9 cellular contexts compared by ENCODE assay signal in genomic region chr19:9945319-9945966, GRCh38. TPM values are rescaled to one million over a fixed set of nuclear protein-coding genes. Genes with fewer than 3 reads are reported as not detected.
DNase-seq lines count a peak whose midpoint lies in the region; ATAC-seq, FAIRE-seq and TF ChIP-seq lines count a peak whose summit lies in the region.
"Had no signal": no experiment of that assay in that cellular context is flagged by ENCODE, and none has a peak within 500 bp of the region (broad histone marks: within the 10 kb centered on the region; RNA-seq: fewer than 3 reads in every experiment).

No MANE protein-coding gene starts in this region.

- H3K18ac ChIP-seq in mesendoderm (ENCODE audit: low read length) = no peak overlapping the region

- H3K4me2 ChIP-seq in endothelial cell of umbilical vein (ENCODE audit: insufficient read depth, low read length) (no peak overlapping the region), mesendoderm (ENCODE audit: low read length) (no peak overlapping the region)

- H3K79me1 ChIP-seq in mesendoderm (ENCODE audit: low read length) = no peaks in the 10 kb centered on the region

- intact Hi-C loops in endothelial cell of umbilical vein (cut with micrococcal nuclease) = no loop called here
- intact Hi-C loops in vagina (cut with DNase I) = no loop called here

- no peak overlapping the region for H3K4me3 ChIP-seq in endothelial cell of umbilical vein (replicated peaks in 1 of 3; ENCODE audit: insufficient read depth in 1 of 3, low read depth in 1 of 3, low read length in 3 of 3)
- no peak overlapping the region for H3K4me3 ChIP-seq in mesendoderm (ENCODE audit: low read length)
- peak overlapping the region in 1 of 2 donors; percentile 0 for H3K4me3 ChIP-seq in vagina

- 100% methylated on average over 1 of the region's 18 CpGs for WGBS in mesendoderm (ENCODE audit: extremely low coverage, insufficient coverage, low lambda C conversion rate)

- H4K5ac ChIP-seq in mesendoderm (ENCODE audit: low read length) = no peak overlapping the region

- H3K9me1 ChIP-seq in endothelial cell of umbilical vein (replicated peaks; ENCODE audit: control insufficient read depth, extremely low read depth, insufficient read depth, low read length) = no peaks in the 10 kb centered on the region

- no peak overlapping the region for H2AFZ ChIP-seq in endothelial cell of umbilical vein (ENCODE audit: low read depth, low read length)

- H3K79me2 ChIP-seq in endothelial cell of umbilical vein (ENCODE audit: control insufficient read depth, insufficient read depth, low read length) (no peaks in the 10 kb centered on the region), mesendoderm (ENCODE audit: control insufficient read depth, insufficient read depth, low read length) (no peaks in the 10 kb centered on the region)

- no peak overlapping the region for H3K23ac ChIP-seq in mesendoderm (ENCODE audit: low read length)

- no peaks in the 10 kb centered on the region for H4K20me1 ChIP-seq in endothelial cell of umbilical vein (replicated peaks; ENCODE audit: control insufficient read depth, extremely low read depth, insufficient read depth, low read length)

- no peak overlapping the region for H2AK5ac ChIP-seq in mesendoderm (ENCODE audit: low read length)

- H3K27me3 ChIP-seq in endothelial cell of umbilical vein (ENCODE audit: control insufficient read depth in 2 of 2, insufficient read depth in 2 of 2, low read length in 2 of 2) (no peaks in the 10 kb centered on the region), mesendoderm (ENCODE audit: insufficient read depth, low read length, poor library complexity) (no peaks in the 10 kb centered on the region), vagina (no peaks in the 10 kb centered on the region)

- H3K36me3 ChIP-seq in endothelial cell of umbilical vein (ENCODE audit: control insufficient read depth in 2 of 2, extremely low read depth in 1 of 2, insufficient read depth in 2 of 2, low read length in 2 of 2) = no peaks in the 10 kb centered on the region
- no peaks in the 10 kb centered on the region for H3K36me3 ChIP-seq in mesendoderm (ENCODE audit: control insufficient read depth, insufficient read depth, low read length)
- H3K36me3 ChIP-seq in vagina = no peaks in the 10 kb centered on the region

- ATAC-seq in HG02885 (IDR thresholded peaks at IDR 0.05; ENCODE audit: poor library complexity, unreplicated experiment) (no peak), GM19452 (IDR thresholded peaks at IDR 0.05; ENCODE audit: unreplicated experiment) (no peak)

- H3K4ac ChIP-seq in mesendoderm (ENCODE audit: low read depth, low read length) = no peak overlapping the region

- FAIRE-seq in endothelial cell of umbilical vein (lab: Jason Lieb, UNC) = no peak

- CTCF ChIA-PET in endothelial cell of umbilical vein (lab: Charles Lee) = interaction anchor here (0.6 to 2.5 kb wide), 4 partner anchors 17 to 82 kb away, joined by 3 to 9 read pairs (median 6); no protein-coding TSS in a partner anchor

- no peaks in the 10 kb centered on the region for H3K9me3 ChIP-seq in endothelial cell of umbilical vein (replicated peaks; ENCODE audit: control insufficient read depth, insufficient read depth, low read length)
- H3K9me3 ChIP-seq in vagina = no peaks in the 10 kb centered on the region

- no peak for TF ChIP-seq POLR2A in endothelial cell of umbilical vein (IDR thresholded peaks at IDR 0.05; ENCODE audit: low read depth, low read length)
- TF ChIP-seq POLR2A in vagina (IDR thresholded peaks at IDR 0.05) = no peak

- H3K4me1 ChIP-seq in endothelial cell of umbilical vein (ENCODE audit: control insufficient read depth, extremely low read depth, insufficient read depth, low read length) (no peaks in the 10 kb centered on the region), mesendoderm (ENCODE audit: control insufficient read depth, low read depth, low read length) (no peaks in the 10 kb centered on the region), vagina (peaks cover 29% of the 10 kb centered on the region)

- H3K56ac ChIP-seq in mesendoderm (ENCODE audit: low read length) = peak overlapping the region; percentile 25

- H2BK120ac ChIP-seq in mesendoderm (ENCODE audit: low read depth, low read length) = no peak overlapping the region

- no peak overlapping the region for H2BK15ac ChIP-seq in mesendoderm (replicated peaks; ENCODE audit: low read depth)

- dilution Hi-C loops in endothelial cell of umbilical vein (cut with MboI; ENCODE audit: extremely low pct_ligation_motif_present, low sequenced_read_pairs) = no loop called here

- H2BK5ac ChIP-seq in mesendoderm (ENCODE audit: low read length) = no peak overlapping the region

- POLR2A ChIA-PET in endothelial cell of umbilical vein (lab: Charles Lee) = no interaction called here

- H3K27ac ChIP-seq in endothelial cell of umbilical vein (ENCODE audit: insufficient read depth, low read depth, low read length) = no peak overlapping the region
- no peak overlapping the region for H3K27ac ChIP-seq in mesendoderm (ENCODE audit: low read depth, low read length)
- peak overlapping the region; percentile 66 for H3K27ac ChIP-seq in vagina
- H3K27ac ChIP-seq: 22Rv1 had no signal

- H3K9ac ChIP-seq in endothelial cell of umbilical vein (replicated peaks; ENCODE audit: extremely low read depth, insufficient read depth, low read length) (no peak overlapping the region), mesendoderm (ENCODE audit: low read length) (no peak overlapping the region)

- no TSS peak for BruUV-seq in endothelial cell of umbilical vein (replicated peaks; lab: Mats Ljungman, UMichigan)

- DNase-seq in DMS53 (lab: John Stamatoyannopoulos, UW) (peak; percentile 19), DMS53 treated with DMSO at 0.1 percent for 48 hours (lab: John Stamatoyannopoulos, UW; ENCODE audit: unreplicated experiment) (no peak), endothelial cell of umbilical vein (ENCODE audit: low read depth, low spot score) (peak; percentile 7), mesendoderm (peak; percentile 51), vagina (ENCODE audit: extremely low spot score in 2 of 2) (peak in 1 of 2 donors; percentile 97), NCI-H1092 (lab: John Stamatoyannopoulos, UW) (no peak)

- H4K8ac ChIP-seq in mesendoderm (ENCODE audit: low read depth, low read length) = no peak overlapping the region

- TF ChIP-seq CTCF in endothelial cell of umbilical vein (IDR thresholded peaks at IDR 0.05; ENCODE audit: extremely low read depth in 1 of 2, insufficient read depth in 1 of 2, low read depth in 1 of 2, low read length in 2 of 2) = no peak
- no peak for TF ChIP-seq CTCF in vagina (IDR thresholded peaks at IDR 0.05)

TF ChIP-seq in endothelial cell of umbilical vein, 7 proteins besides CTCF, POLR2A, EP300 and RAD21:
- TF ChIP-seq POLR2AphosphoS5 (IDR thresholded peaks at IDR 0.05; ENCODE audit: insufficient read depth, low read depth, low read length) = no peak
- no peak for TF ChIP-seq MAX (IDR thresholded peaks at IDR 0.05; ENCODE audit: insufficient read depth, insufficient read length)
- no peak for TF ChIP-seq EZH2 (IDR thresholded peaks at IDR 0.05; ENCODE audit: borderline replicate concordance, low read depth, low read length, severe bottlenecking)
- TF ChIP-seq JUN (IDR thresholded peaks at IDR 0.05; ENCODE audit: borderline replicate concordance, insufficient read depth, insufficient read length, low read depth) = no peak
- TF ChIP-seq GATA2 (IDR thresholded peaks at IDR 0.05; ENCODE audit: insufficient read depth, insufficient read length, low read depth, low read length) = no peak

RNA-seq across cellular contexts. Expression of gene OLFM2, which starts 9.1 kb away (rescaled TPM):
- 0.74 and 0.91 TPM in 2 replicates for total RNA-seq in endothelial cell of umbilical vein
- 1.9 and 2.8 TPM in 2 replicates for polyA plus RNA-seq in endothelial cell of umbilical vein
- polyA plus RNA-seq in endothelial cell of umbilical vein (2011; cell fraction: cytosol; rRNA removed) = 0.89 and 1.3 TPM in 2 replicates
- polyA plus RNA-seq in endothelial cell of umbilical vein (2011; cell fraction: nucleus; rRNA removed) = 0.61 and 1.0 TPM in 2 replicates
- polyA plus RNA-seq in endothelial cell of umbilical vein (2012) = 0.91 and 1.5 TPM in 2 replicates
- polyA minus RNA-seq in endothelial cell of umbilical vein = 0.53 and 1.5 TPM in 2 replicates
- not detected for polyA minus RNA-seq in endothelial cell of umbilical vein (2011; cell fraction: cytosol; rRNA and poly(A)+ RNA removed)
- not detected in 2 replicates for polyA minus RNA-seq in endothelial cell of umbilical vein (2011; cell fraction: nucleus; rRNA and poly(A)+ RNA removed)
- polyA plus RNA-seq in mesendoderm (2013, experiment 1 of 2) = 42.1 TPM
- polyA plus RNA-seq in mesendoderm (2013, experiment 2 of 2) = 41.1 TPM
- 13.8 TPM for total RNA-seq in vagina

Comparison
In these comparisons a context has a peak if more than half of its experiments do, and no peak if none do; other contexts are left out.
1. DNase-seq: peak in DMS53 (single experiment), endothelial cell of umbilical vein (single experiment) and mesendoderm (single experiment); none in DMS53 treated with DMSO at 0.1 percent for 48 hours (single experiment) and NCI-H1092 (single experiment).